In the genomic region with DNA sequence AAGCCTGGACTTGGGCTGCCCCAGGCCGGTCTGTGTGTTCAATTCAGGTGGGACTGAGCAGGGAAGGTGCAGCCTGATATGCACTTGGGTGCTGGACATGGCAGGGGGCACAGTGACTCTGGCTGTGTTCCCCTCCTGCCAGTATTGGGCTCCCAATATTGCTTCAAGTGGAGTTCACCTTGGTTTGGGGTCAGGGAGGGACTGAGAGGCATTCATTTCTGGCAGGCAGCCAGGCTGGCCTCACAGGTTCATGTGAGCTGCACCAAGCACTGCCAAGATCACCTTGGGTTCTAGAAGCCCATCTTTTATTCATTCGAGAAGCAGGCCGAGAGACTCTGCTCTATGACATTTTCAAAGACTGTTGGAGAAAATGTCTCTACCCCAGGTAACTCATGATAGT, we compare ENCODE assay signal across 21 cellular contexts.
DNase-seq lines count a peak whose midpoint lies in the region; ATAC-seq and TF ChIP-seq lines count a peak whose summit lies in the region.
"Had no signal": no experiment of that assay in that cellular context is flagged by ENCODE, and none has a peak within 500 bp of the region (broad histone marks: within the 10 kb centered on the region; RNA-seq: fewer than 3 reads in every experiment).

No MANE protein-coding gene starts in this region.

- peaks cover 0 to 16% of the 10 kb centered on the region in 2 donors for H3K4me1 ChIP-seq in right atrium auricular region
- H3K4me1 ChIP-seq in body of pancreas, result no peaks in the 10 kb centered on the region
- H3K4me1 ChIP-seq in aorta (ENCODE audit: control insufficient read depth in 1 of 2, insufficient read depth in 2 of 2, low read length in 2 of 2), result peaks cover 0 to 4% of the 10 kb centered on the region in 2 donors

- peak; percentile 58 for ATAC-seq in left ventricle myocardium superior
- peak; percentile 15 for ATAC-seq in body of pancreas
- no peak for ATAC-seq in aorta (ENCODE audit: low FRiP score)
- no peak for ATAC-seq in HG03460 (IDR thresholded peaks at IDR 0.05; ENCODE audit: unreplicated experiment)

- TF ChIP-seq CTCF in right atrium auricular region (IDR thresholded peaks at IDR 0.05) (no peak), body of pancreas (IDR thresholded peaks at IDR 0.05) (no peak)

- H3K27ac ChIP-seq in right atrium auricular region (no peak overlapping the region), body of pancreas (no peak overlapping the region), aorta (ENCODE audit: low read depth in 1 of 2, low read length in 2 of 2) (no peak overlapping the region)
- H3K27ac ChIP-seq: 22Rv1; BLaER1 treated with 17β-estradiol and CSF1 and Interleukin-3, amounts not matched to agents 10 nM and 100 nM; PC-9 had no signal

- H3K9me3 ChIP-seq in right atrium auricular region (no peaks in the 10 kb centered on the region), body of pancreas (no peaks in the 10 kb centered on the region), aorta (ENCODE audit: control insufficient read depth, low read length) (no peaks in the 10 kb centered on the region)
- H3K9me3 ChIP-seq: BLaER1 treated with 17β-estradiol and CSF1 and Interleukin-3, amounts not matched to agents 10 nM and 100 nM had no signal

- H3K4me3 ChIP-seq in right atrium auricular region (no peak overlapping the region), body of pancreas (no peak overlapping the region), aorta (ENCODE audit: low read length in 2 of 2) (no peak overlapping the region)
- H3K4me3 ChIP-seq: BLaER1 treated with 17β-estradiol and CSF1 and Interleukin-3, amounts not matched to agents 10 nM and 100 nM; PC-9 had no signal

- H3K27me3 ChIP-seq in right atrium auricular region (no peaks in the 10 kb centered on the region), body of pancreas (no peaks in the 10 kb centered on the region), aorta (ENCODE audit: control insufficient read depth in 1 of 2, insufficient read depth in 2 of 2, low read length in 1 of 2) (no peaks in the 10 kb centered on the region)
- H3K27me3 ChIP-seq: BLaER1 treated with 17β-estradiol and CSF1 and Interleukin-3, amounts not matched to agents 10 nM and 100 nM had no signal

- DNase-seq in NCI-H82 (lab: John Stamatoyannopoulos, UW), result peak; percentile 9
- no peak for DNase-seq in NCI-H82 treated with DMSO at 0.1 percent for 48 hours (lab: John Stamatoyannopoulos, UW; ENCODE audit: unreplicated experiment)
- DNase-seq in left ventricle myocardium superior, result peak; percentile 66
- DNase-seq in right atrium auricular region (ENCODE audit: low spot score), result no peak
- peak in 2 of 4 donors; percentile 31 to 34 for DNase-seq in body of pancreas
- DNase-seq in aorta, result peak; percentile 30 to 51
- no peak for DNase-seq in NCI-H1694 (lab: John Stamatoyannopoulos, UW)
- DNase-seq: Calu3; CD4-positive, alpha-beta memory T cell; DMS153; IMR-90; Karpas-422; NCI-H187; NCI-H446; NCI-H526; PC-9; RPMI8226; SHP77 treated with DMSO at 0.1 percent for 48 hours had no signal

- no peak for TF ChIP-seq POLR2A in body of pancreas (IDR thresholded peaks at IDR 0.05)

- intact Hi-C loops in left ventricle myocardium superior (cut with micrococcal nuclease), result no loop called here
- intact Hi-C loops in body of pancreas (cut with DNase I), result no loop called here
- intact Hi-C loops in aorta (cut with DNase I), result loop anchor here in 1 of 2 donors (10.0 kb wide), 1 partner anchor 77 kb away; no protein-coding TSS in a partner anchor

- 88% methylated on average over 3 of the region's 3 CpGs for WGBS in body of pancreas, 2 donors
- whole genome bisulfite sequencing in aorta, 2 donors, result 97 to 99% methylated on average over 3 of the region's 3 CpGs

- H3K36me3 ChIP-seq in right atrium auricular region, result no peaks in the 10 kb centered on the region
- no peaks in the 10 kb centered on the region for H3K36me3 ChIP-seq in body of pancreas (replicated peaks in 1 of 2; ENCODE audit: insufficient read depth in 1 of 2, low read depth in 2 of 2)
- no peaks in the 10 kb centered on the region for H3K36me3 ChIP-seq in aorta (ENCODE audit: control insufficient read depth in 1 of 2, insufficient read depth in 2 of 2, low read length in 1 of 2)

Comparison
In these comparisons a context has a peak if more than half of its experiments do, and no peak if none do; other contexts are left out.
1. DNase-seq: peak in NCI-H82 (single experiment), left ventricle myocardium superior (single experiment) and aorta (2 of 2); none in NCI-H82 treated with DMSO at 0.1 percent for 48 hours (single experiment), right atrium auricular region (single experiment) and NCI-H1694 (single experiment).
2. ATAC-seq: peak in left ventricle myocardium superior (single experiment) and body of pancreas (single experiment); none in aorta (single experiment) and HG03460 (single experiment).